ENCODE assay signal across 22 cellular contexts in genomic region chr12:68445836-68446235, GRCh38.
A peak's percentile ranks its signal among the peaks of the same experiment; 100 is the strongest.
DNase-seq lines count a peak whose midpoint lies in the region; ATAC-seq and TF ChIP-seq lines count a peak whose summit lies in the region.
"Had no signal": no experiment of that assay in that cellular context is flagged by ENCODE, and none has a peak within 500 bp of the region (broad histone marks: within the 10 kb centered on the region; RNA-seq: fewer than 3 reads in every experiment).

No MANE protein-coding gene starts in this region.

- H3K4me1 Mint-ChIP-seq in activated CD4-positive, alpha-beta T cell treated with anti-CD3 and anti-CD28 coated beads for 36 hours, result peaks cover 55% of the 10 kb centered on the region
- peaks cover 83% of the 10 kb centered on the region for H3K4me1 Mint-ChIP-seq in activated B cell treated with CpG ODN at 0.5 μM for 24 hours
- H3K4me1 Mint-ChIP-seq in stimulated activated effector memory CD8-positive, alpha-beta T cell treated with anti-CD3 and anti-CD28 coated beads, Interleukin-12 subunit alpha, Interleukin-12 subunit beta, amount 100 ng/mL, for 72 hours, result peaks cover 97% of the 10 kb centered on the region

- peaks cover 8% of the 10 kb centered on the region for H3K9me3 Mint-ChIP-seq in activated CD4-positive, alpha-beta T cell treated with anti-CD3 and anti-CD28 coated beads for 36 hours (ENCODE audit: low read depth)
- H3K9me3 Mint-ChIP-seq in activated B cell treated with CpG ODN at 0.5 μM for 24 hours, result peaks cover 9% of the 10 kb centered on the region
- H3K9me3 Mint-ChIP-seq in stimulated activated effector memory CD8-positive, alpha-beta T cell treated with anti-CD3 and anti-CD28 coated beads, Interleukin-12 subunit alpha, Interleukin-12 subunit beta, amount 100 ng/mL, for 72 hours, result peaks cover 5% of the 10 kb centered on the region

- no peak overlapping the region for H3K4me3 Mint-ChIP-seq in activated CD4-positive, alpha-beta T cell treated with anti-CD3 and anti-CD28 coated beads for 36 hours
- H3K4me3 Mint-ChIP-seq in activated B cell treated with CpG ODN at 0.5 μM for 24 hours, result no peak overlapping the region
- H3K4me3 Mint-ChIP-seq in stimulated activated effector memory CD8-positive, alpha-beta T cell treated with anti-CD3 and anti-CD28 coated beads, Interleukin-12 subunit alpha, Interleukin-12 subunit beta, amount 100 ng/mL, for 72 hours, result peak overlapping the region; percentile 46
- H3K4me3 Mint-ChIP-seq: activated CD4-positive, alpha-beta memory T cell treated with anti-CD3 and anti-CD28 coated beads, Interleukin-2, amount 10 ng/mL, durations not matched to agents 7 days and 5 days had no signal

- H3K4me3 ChIP-seq in dorsolateral prefrontal cortex, result no peak overlapping the region
- H3K4me3 ChIP-seq: left ventricle myocardium inferior, right atrium auricular region, upper lobe of left lung had no signal

- H3K27me3 Mint-ChIP-seq in activated CD4-positive, alpha-beta T cell treated with anti-CD3 and anti-CD28 coated beads for 36 hours, result no peaks in the 10 kb centered on the region
- H3K27me3 Mint-ChIP-seq in activated B cell treated with CpG ODN at 0.5 μM for 24 hours, result no peaks in the 10 kb centered on the region
- H3K27me3 Mint-ChIP-seq: activated CD4-positive, alpha-beta memory T cell treated with anti-CD3 and anti-CD28 coated beads, Interleukin-2, amount 10 ng/mL, durations not matched to agents 7 days and 5 days; activated naive CD8-positive, alpha-beta T cell treated with anti-CD3 and anti-CD28 coated beads, Interleukin-2, amount 10 ng/mL, durations not matched to agents 7 days and 5 days had no signal

- peaks cover 6% of the 10 kb centered on the region for H3K36me3 Mint-ChIP-seq in activated CD4-positive, alpha-beta T cell treated with anti-CD3 and anti-CD28 coated beads for 36 hours (ENCODE audit: low read depth)
- H3K36me3 Mint-ChIP-seq in activated B cell treated with CpG ODN at 0.5 μM for 24 hours (ENCODE audit: low read depth), result peaks cover 5% of the 10 kb centered on the region
- peaks cover 13% of the 10 kb centered on the region for H3K36me3 Mint-ChIP-seq in stimulated activated effector memory CD8-positive, alpha-beta T cell treated with anti-CD3 and anti-CD28 coated beads, Interleukin-12 subunit alpha, Interleukin-12 subunit beta, amount 100 ng/mL, for 72 hours

- H3K27ac ChIP-seq in dorsolateral prefrontal cortex, result no peak overlapping the region
- H3K27ac ChIP-seq: 22Rv1, epithelial cell of prostate, left ventricle myocardium inferior, right atrium auricular region, upper lobe of left lung had no signal

- peak overlapping the region; percentile 23 for H3K27ac Mint-ChIP-seq in activated CD4-positive, alpha-beta T cell treated with anti-CD3 and anti-CD28 coated beads for 36 hours
- H3K27ac Mint-ChIP-seq in activated B cell treated with CpG ODN at 0.5 μM for 24 hours, result peak overlapping the region; percentile 6
- H3K27ac Mint-ChIP-seq in stimulated activated effector memory CD8-positive, alpha-beta T cell treated with anti-CD3 and anti-CD28 coated beads, Interleukin-12 subunit alpha, Interleukin-12 subunit beta, amount 100 ng/mL, for 72 hours, result peak overlapping the region; percentile 95
- H3K27ac Mint-ChIP-seq: activated CD4-positive, alpha-beta memory T cell treated with anti-CD3 and anti-CD28 coated beads, Interleukin-2, amount 10 ng/mL, durations not matched to agents 7 days and 5 days; activated naive CD8-positive, alpha-beta T cell treated with anti-CD3 and anti-CD28 coated beads, Interleukin-2, amount 10 ng/mL, durations not matched to agents 7 days and 5 days had no signal

- intact Hi-C loops in activated CD4-positive, alpha-beta T cell treated with anti-CD3 and anti-CD28 coated beads for 36 hours (cut with DNase I, micrococcal nuclease), result no loop called here
- intact Hi-C loops in activated B cell treated with CpG ODN at 0.5 μM for 24 hours (cut with micrococcal nuclease), result no loop called here
- intact Hi-C loops in dorsolateral prefrontal cortex (cut with DNase I), result no loop called here

- H3K27me3 ChIP-seq in dorsolateral prefrontal cortex, result no peaks in the 10 kb centered on the region
- H3K27me3 ChIP-seq: BE2C, right atrium auricular region, upper lobe of left lung had no signal

- TF ChIP-seq CTCF in activated B cell treated with CpG ODN at 0.5 μM for 24 hours (IDR thresholded peaks at IDR 0.05) (no peak), dorsolateral prefrontal cortex (IDR thresholded peaks at IDR 0.05 in 54 of 56, conservative IDR thresholded peaks at IDR 0.05 in 2 of 56; ENCODE audit: low read depth in 1 of 56, partially characterized antibody in 56 of 56) (no peak)

- CTCF ChIA-PET in activated CD4-positive, alpha-beta T cell treated with anti-CD3 and anti-CD28 coated beads for 36 hours (lab: Charles Lee), result no interaction called here
- CTCF ChIA-PET in activated B cell treated with CpG ODN at 0.5 μM for 24 hours (lab: Charles Lee), result no interaction called here

- ATAC-seq in activated CD4-positive, alpha-beta T cell treated with anti-CD3 and anti-CD28 coated beads for 36 hours, result no peak
- ATAC-seq in activated B cell treated with CpG ODN at 0.5 μM for 24 hours (ENCODE audit: low read depth), result no peak
- no peak for ATAC-seq in stimulated activated effector memory CD8-positive, alpha-beta T cell treated with anti-CD3 and anti-CD28 coated beads, Interleukin-12 subunit alpha, Interleukin-12 subunit beta, amount 100 ng/mL, for 72 hours
- ATAC-seq in HG03039 (IDR thresholded peaks at IDR 0.05; ENCODE audit: unreplicated experiment), result no peak
- ATAC-seq: Right ventricle myocardium inferior had no signal

- POLR2A ChIA-PET in activated CD4-positive, alpha-beta T cell treated with anti-CD3 and anti-CD28 coated beads for 36 hours (lab: Charles Lee), result no interaction called here
- POLR2A ChIA-PET in activated B cell treated with CpG ODN at 0.5 μM for 24 hours (lab: Charles Lee), result interaction anchor here (0.6 to 1.6 kb wide), 2 partner anchors 20 to 30 kb away, joined by 3 read pairs; no protein-coding TSS in a partner anchor

- DNase-seq in activated CD4-positive, alpha-beta T cell treated with anti-CD3 and anti-CD28 coated beads for 36 hours, result no peak
- DNase-seq in activated CD4-positive, alpha-beta T cell treated with anti-CD3 and anti-CD28 coated beads for 4 hours, result no peak
- DNase-seq in activated B cell treated with CpG ODN at 0.5 μM for 24 hours (no peak), fibroblast of the conjunctiva (ENCODE audit: low read depth) (peak; percentile 30), NCI-H524 treated with DMSO at 0.1 percent for 48 hours (lab: John Stamatoyannopoulos, UW) (no peak), dorsolateral prefrontal cortex (no peak)
- no peak for DNase-seq in stimulated activated effector memory CD8-positive, alpha-beta T cell treated with anti-CD3 and anti-CD28 coated beads, Interleukin-12 subunit alpha, Interleukin-12 subunit beta, amount 100 ng/mL, for 72 hours (ENCODE audit: low spot score in 2 of 2)
- DNase-seq: activated CD4-positive, alpha-beta memory T cell treated with anti-CD3 and anti-CD28 coated beads, Interleukin-2, amount 10 ng/mL, durations not matched to agents 7 days and 5 days; activated naive CD8-positive, alpha-beta T cell treated with anti-CD3 and anti-CD28 coated beads, Interleukin-2, amount 10 ng/mL, durations not matched to agents 7 days and 5 days; activated T-cell treated with anti-CD3 and anti-CD28 coated beads, Interleukin-2, amount 50 U/mL, for 48 hours; BE2C; left ventricle myocardium inferior; NCI-H1417 treated with DMSO at 0.1 percent for 48 hours; NCI-H2171; NCI-H69; occipital lobe; upper lobe of left lung had no signal

Comparison
In these comparisons a context has a peak if more than half of its experiments do, and no peak if none do; other contexts are left out.
1. H3K27ac Mint-ChIP-seq: peak in every context shown above with its lines; median percentile 95 in stimulated activated effector memory CD8-positive, alpha-beta T cell treated with anti-CD3 and anti-CD28 coated beads, Interleukin-12 subunit alpha, Interleukin-12 subunit beta, amount 100 ng/mL, for 72 hours; 23 in activated CD4-positive, alpha-beta T cell treated with anti-CD3 and anti-CD28 coated beads for 36 hours; 6 in activated B cell treated with CpG ODN at 0.5 μM for 24 hours.